Comparison of ENCODE assay signal across 8 cellular contexts in the genomic region with DNA sequence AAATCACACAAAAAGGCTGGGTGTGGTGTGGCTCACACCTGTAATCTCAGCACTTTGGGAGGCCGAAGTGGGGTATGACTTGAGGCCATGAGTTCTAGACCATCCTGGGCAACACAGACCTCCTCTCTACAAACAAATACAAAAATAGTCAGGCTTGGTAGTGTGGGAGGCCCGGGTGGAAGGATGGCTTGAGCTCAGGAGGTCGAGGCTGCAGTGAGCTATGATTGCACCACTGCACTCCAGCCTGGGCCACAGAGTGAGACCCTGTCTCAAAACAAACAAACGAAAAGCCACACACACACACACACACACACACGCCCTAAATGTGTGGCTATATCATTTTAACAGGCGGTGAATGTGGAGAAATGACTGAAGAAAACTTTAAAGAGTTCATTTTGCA. TPM values are rescaled to one million over a fixed set of nuclear protein-coding genes. Genes with fewer than 3 reads are reported as not detected.
DNase-seq lines count a peak whose midpoint lies in the region; ATAC-seq and TF ChIP-seq lines count a peak whose summit lies in the region.
"Had no signal": no experiment of that assay in that cellular context is flagged by ENCODE, and none has a peak within 500 bp of the region (broad histone marks: within the 10 kb centered on the region; RNA-seq: fewer than 3 reads in every experiment).

No MANE protein-coding gene starts in this region.

- H3K27ac Mint-ChIP-seq in endothelial cell (ENCODE audit: unreplicated experiment) = no peak overlapping the region

- peak; percentile 41 for DNase-seq in activated CD8-positive, alpha-beta memory T cell treated with anti-CD3 and anti-CD28 coated beads, Interleukin-2, amount 50 U/mL, for 48 hours
- no peak for DNase-seq in activated CD8-positive, alpha-beta memory T cell treated with anti-CD3 and anti-CD28 coated beads for 24 hours
- DNase-seq in endothelial cell (ENCODE audit: low spot score) (no peak), GM13976 (ENCODE audit: low spot score) (no peak)

- TF ChIP-seq CTCF in endothelial cell (IDR thresholded peaks at IDR 0.05; ENCODE audit: unreplicated experiment) (no peak), GM13976 (IDR thresholded peaks at IDR 0.05; ENCODE audit: borderline replicate concordance, control extremely low read depth, extremely low read depth, insufficient read depth, missing control alignments) (no peak)

- peaks cover 8% of the 10 kb centered on the region for H3K9me3 Mint-ChIP-seq in endothelial cell (ENCODE audit: unreplicated experiment)

- no peak for ATAC-seq in GM19035 (IDR thresholded peaks at IDR 0.05; ENCODE audit: unreplicated experiment)

- in situ Hi-C loops in GM13976 (cut with MboI; ENCODE audit: low sequenced_read_pairs, unreplicated experiment) = no loop called here

- H3K36me3 Mint-ChIP-seq in endothelial cell (ENCODE audit: low read depth, unreplicated experiment) = peaks cover 20% of the 10 kb centered on the region

- H3K4me1 Mint-ChIP-seq in endothelial cell (ENCODE audit: unreplicated experiment) = peaks cover 4% of the 10 kb centered on the region

- peak overlapping the region; percentile 27 for H3K27ac ChIP-seq in temporal lobe (ENCODE audit: low read depth, low read length)

- H3K4me3 Mint-ChIP-seq in endothelial cell (ENCODE audit: unreplicated experiment) = peak overlapping the region; percentile 96

- no peaks in the 10 kb centered on the region for H3K27me3 Mint-ChIP-seq in endothelial cell (ENCODE audit: unreplicated experiment)

RNA-seq across cellular contexts. Expression of a gene that starts 0.9 kb away (rescaled TPM):
- total RNA-seq in endothelial cell (ENCODE audit: unreplicated experiment) = 10.3 TPM
- total RNA-seq in temporal lobe = 24.8 TPM

RNA-seq across cellular contexts. Expression of a gene that starts 10.1 kb away (rescaled TPM):
- not detected for total RNA-seq in endothelial cell (ENCODE audit: unreplicated experiment)
- not detected for total RNA-seq in temporal lobe
- total RNA-seq: dermis microvascular lymphatic vessel endothelial cell, H7 had no signal

RNA-seq across cellular contexts. Expression of a gene that starts 19.5 kb away (rescaled TPM):
- total RNA-seq in endothelial cell (ENCODE audit: unreplicated experiment) = not detected
- total RNA-seq in temporal lobe = not detected
- total RNA-seq: dermis microvascular lymphatic vessel endothelial cell, H7 had no signal

RNA-seq across cellular contexts. Expression of a gene that starts 28.6 kb away (rescaled TPM):
- total RNA-seq in endothelial cell (ENCODE audit: unreplicated experiment) = not detected
- not detected for total RNA-seq in temporal lobe
- total RNA-seq: dermis microvascular lymphatic vessel endothelial cell, H7 had no signal

RNA-seq across cellular contexts. Expression of a gene that starts 38.2 kb away (rescaled TPM):
- total RNA-seq in endothelial cell (ENCODE audit: unreplicated experiment) (not detected), temporal lobe (not detected)
- total RNA-seq: dermis microvascular lymphatic vessel endothelial cell, H7 had no signal
